ENCODE assay signal across 11 cellular contexts in genomic region chr14:102799684-102800562, GRCh38. TPM values are rescaled to one million over a fixed set of nuclear protein-coding genes. Genes with fewer than 3 reads are reported as not detected.
DNase-seq lines count a peak whose midpoint lies in the region; FAIRE-seq and TF ChIP-seq lines count a peak whose summit lies in the region.
"Had no signal": no experiment of that assay in that cellular context is flagged by ENCODE, and none has a peak within 500 bp of the region (broad histone marks: within the 10 kb centered on the region; RNA-seq: fewer than 3 reads in every experiment).

No MANE protein-coding gene starts in this region.

- FAIRE-seq in H54 (lab: Jason Lieb, UNC) = no peak
- FAIRE-seq: endometrium had no signal

- H3K4me2 ChIP-seq in OCI-LY1 (ENCODE audit: low read length) = no peak overlapping the region

- no peak overlapping the region for H3K9ac ChIP-seq in OCI-LY1 (ENCODE audit: low read length)

- peaks cover 26% of the 10 kb centered on the region for H3K36me3 Mint-ChIP-seq in activated CD4-positive, alpha-beta memory T cell treated with anti-CD3 and anti-CD28 coated beads for 36 hours
- H3K36me3 Mint-ChIP-seq in activated CD4-positive, alpha-beta memory T cell treated with anti-CD3 and anti-CD28 coated beads, Interleukin-2, amount 10 ng/mL, durations not matched to agents 7 days and 5 days (ENCODE audit: low read depth) = peaks cover 11% of the 10 kb centered on the region
- H3K36me3 Mint-ChIP-seq in endothelial cell (ENCODE audit: low read depth, unreplicated experiment) = peaks cover under 1% of the 10 kb centered on the region

- no peaks in the 10 kb centered on the region for H3K9me2 ChIP-seq in OCI-LY1 (ENCODE audit: low read depth, low read length)

- no peak for TF ChIP-seq POLR2A in H54 (IDR thresholded peaks at IDR 0.05; ENCODE audit: low read depth, low read length)

- H3K4me1 Mint-ChIP-seq in activated CD4-positive, alpha-beta memory T cell treated with anti-CD3 and anti-CD28 coated beads for 36 hours (ENCODE audit: low read depth) = peaks cover 62% of the 10 kb centered on the region
- H3K4me1 Mint-ChIP-seq in activated CD4-positive, alpha-beta memory T cell treated with anti-CD3 and anti-CD28 coated beads, Interleukin-2, amount 10 ng/mL, durations not matched to agents 7 days and 5 days = peaks cover 40% of the 10 kb centered on the region
- H3K4me1 Mint-ChIP-seq in endothelial cell (ENCODE audit: unreplicated experiment) = peaks cover 4% of the 10 kb centered on the region

- no peak overlapping the region for H3K4me3 Mint-ChIP-seq in activated CD4-positive, alpha-beta memory T cell treated with anti-CD3 and anti-CD28 coated beads for 36 hours
- no peak overlapping the region for H3K4me3 Mint-ChIP-seq in activated CD4-positive, alpha-beta memory T cell treated with anti-CD3 and anti-CD28 coated beads, Interleukin-2, amount 10 ng/mL, durations not matched to agents 7 days and 5 days
- H3K4me3 Mint-ChIP-seq in endothelial cell (ENCODE audit: unreplicated experiment) = no peak overlapping the region

- peak overlapping the region; percentile 2 for H3K27ac ChIP-seq in OCI-LY1 (ENCODE audit: low read depth, low read length, poor library complexity, severe bottlenecking)

- TF ChIP-seq CTCF in OCI-LY1 (IDR thresholded peaks at IDR 0.05; ENCODE audit: low read length) = no peak
- no peak for TF ChIP-seq CTCF in endothelial cell (IDR thresholded peaks at IDR 0.05; ENCODE audit: unreplicated experiment)

- H3K4me1 ChIP-seq in OCI-LY1 (ENCODE audit: insufficient read depth, low read length, severe bottlenecking) = peaks cover 23% of the 10 kb centered on the region

- POLR2A ChIA-PET in activated CD4-positive, alpha-beta memory T cell treated with anti-CD3 and anti-CD28 coated beads for 36 hours (lab: Charles Lee) = interaction anchor here (0.8 kb wide), 1 partner anchor 18 kb away, joined by 3 read pairs; no protein-coding TSS in a partner anchor
- POLR2A ChIA-PET in activated CD4-positive, alpha-beta memory T cell treated with anti-CD3 and anti-CD28 coated beads, Interleukin-2, amount 10 ng/mL, durations not matched to agents 7 days and 5 days (lab: Charles Lee) = interaction anchor here (1.7 kb wide), 1 partner anchor 18 kb away, joined by 5 read pairs; no protein-coding TSS in a partner anchor

- no peaks in the 10 kb centered on the region for H3K27me3 Mint-ChIP-seq in activated CD4-positive, alpha-beta memory T cell treated with anti-CD3 and anti-CD28 coated beads for 36 hours
- no peaks in the 10 kb centered on the region for H3K27me3 Mint-ChIP-seq in activated CD4-positive, alpha-beta memory T cell treated with anti-CD3 and anti-CD28 coated beads, Interleukin-2, amount 10 ng/mL, durations not matched to agents 7 days and 5 days
- peaks cover 4% of the 10 kb centered on the region for H3K27me3 Mint-ChIP-seq in endothelial cell (ENCODE audit: unreplicated experiment)

- intact Hi-C loops in activated CD4-positive, alpha-beta memory T cell treated with anti-CD3 and anti-CD28 coated beads for 36 hours (cut with micrococcal nuclease) = no loop called here

- H3K27ac Mint-ChIP-seq in activated CD4-positive, alpha-beta memory T cell treated with anti-CD3 and anti-CD28 coated beads for 36 hours = peak overlapping the region; percentile 30
- H3K27ac Mint-ChIP-seq in activated CD4-positive, alpha-beta memory T cell treated with anti-CD3 and anti-CD28 coated beads, Interleukin-2, amount 10 ng/mL, durations not matched to agents 7 days and 5 days = no peak overlapping the region
- H3K27ac Mint-ChIP-seq in endothelial cell (ENCODE audit: unreplicated experiment) = no peak overlapping the region

- H3K9me3 ChIP-seq in OCI-LY1 (ENCODE audit: low read length) = no peaks in the 10 kb centered on the region

- no peak overlapping the region for H2AFZ ChIP-seq in OCI-LY1 (ENCODE audit: low read length)

- H3K9me3 Mint-ChIP-seq in activated CD4-positive, alpha-beta memory T cell treated with anti-CD3 and anti-CD28 coated beads for 36 hours = no peaks in the 10 kb centered on the region
- no peaks in the 10 kb centered on the region for H3K9me3 Mint-ChIP-seq in activated CD4-positive, alpha-beta memory T cell treated with anti-CD3 and anti-CD28 coated beads, Interleukin-2, amount 10 ng/mL, durations not matched to agents 7 days and 5 days
- H3K9me3 Mint-ChIP-seq in endothelial cell (ENCODE audit: unreplicated experiment) = no peaks in the 10 kb centered on the region

- H3F3A ChIP-seq in OCI-LY1 (ENCODE audit: insufficient read depth, low read length) = no peaks in the 10 kb centered on the region

- H4K20me1 ChIP-seq in OCI-LY1 (ENCODE audit: insufficient read depth, low read length) = no peaks in the 10 kb centered on the region

- no peak overlapping the region for H3K4me3 ChIP-seq in OCI-LY1 (ENCODE audit: low read depth, low read length, poor library complexity, severe bottlenecking)
- no peak overlapping the region for H3K4me3 ChIP-seq in skeletal muscle cell (ENCODE audit: low read depth, low read length)

- no peaks in the 10 kb centered on the region for H3K36me3 ChIP-seq in OCI-LY1 (ENCODE audit: insufficient read depth, low read length)

- CTCF ChIA-PET in activated CD4-positive, alpha-beta memory T cell treated with anti-CD3 and anti-CD28 coated beads for 36 hours (lab: Charles Lee) = no interaction called here
- CTCF ChIA-PET in activated CD4-positive, alpha-beta memory T cell treated with anti-CD3 and anti-CD28 coated beads, Interleukin-2, amount 10 ng/mL, durations not matched to agents 7 days and 5 days (lab: Charles Lee) = no interaction called here

- H3K27me3 ChIP-seq in OCI-LY1 (ENCODE audit: insufficient read depth, low read length) = no peaks in the 10 kb centered on the region

- peaks cover 10% of the 10 kb centered on the region for H3K79me2 ChIP-seq in OCI-LY1 (ENCODE audit: insufficient read depth, low read length)

- no peak for DNase-seq in activated CD4-positive, alpha-beta memory T cell treated with anti-CD3 and anti-CD28 coated beads for 36 hours
- DNase-seq in activated CD4-positive, alpha-beta memory T cell treated with anti-CD3 and anti-CD28 coated beads, Interleukin-2, amount 10 ng/mL, durations not matched to agents 7 days and 5 days = no peak
- peak; percentile 63 for DNase-seq in epidermal melanocyte (ENCODE audit: insufficient read length, low spot score)
- DNase-seq in skeletal muscle cell (ENCODE audit: low read depth) = peak; percentile 56
- DNase-seq in H54 (ENCODE audit: insufficient read length, low spot score) = no peak
- no peak for DNase-seq in endothelial cell (ENCODE audit: low spot score)
- DNase-seq in NCI-H187 treated with DMSO at 0.1 percent for 48 hours (lab: John Stamatoyannopoulos, UW) = no peak
- DNase-seq: KBM-7, NCI-H510A treated with DMSO at 0.1 percent for 48 hours had no signal

RNA-seq across cellular contexts. Expression of gene TRAF3, which starts 22.7 kb away (rescaled TPM):
- total RNA-seq in activated CD4-positive, alpha-beta memory T cell treated with anti-CD3 and anti-CD28 coated beads for 36 hours = 10 to 100 TPM; 68.8 to 73.6 TPM
- 10 to 100 TPM; 37.4 to 38.9 TPM for total RNA-seq in activated CD4-positive, alpha-beta memory T cell treated with anti-CD3 and anti-CD28 coated beads, Interleukin-2, amount 10 ng/mL, durations not matched to agents 7 days and 5 days
- 9.7 TPM for total RNA-seq in endothelial cell (ENCODE audit: unreplicated experiment)

Comparison
In these comparisons a context has a peak if more than half of its experiments do, and no peak if none do; other contexts are left out.
1. DNase-seq: peak in epidermal melanocyte (single experiment) and skeletal muscle cell (single experiment); none in activated CD4-positive, alpha-beta memory T cell treated with anti-CD3 and anti-CD28 coated beads for 36 hours (single experiment), activated CD4-positive, alpha-beta memory T cell treated with anti-CD3 and anti-CD28 coated beads, Interleukin-2, amount 10 ng/mL, durations not matched to agents 7 days and 5 days (single experiment), H54 (single experiment), endothelial cell (single experiment) and NCI-H187 treated with DMSO at 0.1 percent for 48 hours (single experiment).